ENCODE assay signal across 8 cellular contexts in genomic region chr12:108884116-108885012, GRCh38. TPM values are rescaled to one million over a fixed set of nuclear protein-coding genes. Genes with fewer than 3 reads are reported as not detected.
DNase-seq lines count a peak whose midpoint lies in the region; ATAC-seq, FAIRE-seq and TF ChIP-seq lines count a peak whose summit lies in the region.

No MANE protein-coding gene starts in this region.

- H3K27ac ChIP-seq in right atrium auricular region, result no peak overlapping the region

- H3K4me3 Mint-ChIP-seq in HFFc6, result no peak overlapping the region
- no peak overlapping the region for H3K4me3 Mint-ChIP-seq in activated naive CD4-positive, alpha-beta T cell treated with anti-CD3 and anti-CD28 coated beads for 36 hours

- DNase-seq in Ammon's horn (ENCODE audit: low spot score) (peak; percentile 20), HFFc6 (peak; percentile 15), SK-N-DZ (ENCODE audit: low spot score) (peak; percentile 27), right atrium auricular region (ENCODE audit: low spot score) (peak; percentile 67), urothelium cell line (ENCODE audit: low spot score) (no peak)
- peak; percentile 84 for DNase-seq in activated naive CD4-positive, alpha-beta T cell treated with anti-CD3 and anti-CD28 coated beads for 36 hours
- DNase-seq in stimulated activated CD4-positive, alpha-beta T cell treated with anti-CD3 and anti-CD28 coated beads, Interleukin-2, amount 100 ng/mL, for 48 hours, result peak; percentile 72 to 78

- H3K4me3 ChIP-seq in right atrium auricular region, result no peak overlapping the region

- FAIRE-seq in urothelium cell line (lab: Jason Lieb, UNC), result no peak

- intact Hi-C loops in activated naive CD4-positive, alpha-beta T cell treated with anti-CD3 and anti-CD28 coated beads for 36 hours (cut with micrococcal nuclease), result loop anchor here (1.0 to 10.0 kb wide), 3 partner anchors 67 to 500 kb away; partner anchors contain the start of gene ALKBH2

- no peaks in the 10 kb centered on the region for H3K36me3 ChIP-seq in right atrium auricular region

- ATAC-seq in GM19023 (IDR thresholded peaks at IDR 0.05; ENCODE audit: unreplicated experiment), result no peak

- H3K27me3 Mint-ChIP-seq in HFFc6 (ENCODE audit: insufficient read depth), result peaks cover 2% of the 10 kb centered on the region
- H3K27me3 Mint-ChIP-seq in activated naive CD4-positive, alpha-beta T cell treated with anti-CD3 and anti-CD28 coated beads for 36 hours (ENCODE audit: low read depth), result no peaks in the 10 kb centered on the region

- H3K27me3 ChIP-seq in right atrium auricular region, result no peaks in the 10 kb centered on the region

- no peaks in the 10 kb centered on the region for H3K9me3 Mint-ChIP-seq in HFFc6
- H3K9me3 Mint-ChIP-seq in activated naive CD4-positive, alpha-beta T cell treated with anti-CD3 and anti-CD28 coated beads for 36 hours, result no peaks in the 10 kb centered on the region

- H3K9me3 ChIP-seq in right atrium auricular region, result no peaks in the 10 kb centered on the region

- CTCF ChIA-PET in activated naive CD4-positive, alpha-beta T cell treated with anti-CD3 and anti-CD28 coated beads for 36 hours (lab: Charles Lee), result interaction anchor here (0.6 to 6.1 kb wide), 25 partner anchors 9 to 411 kb away, joined by 3 to 41 read pairs (median 4); partner anchors contain the start of gene ALKBH2

- no peak overlapping the region for H3K27ac Mint-ChIP-seq in HFFc6
- H3K27ac Mint-ChIP-seq in activated naive CD4-positive, alpha-beta T cell treated with anti-CD3 and anti-CD28 coated beads for 36 hours, result no peak overlapping the region

- peak; percentile 76 for TF ChIP-seq CTCF in HFFc6 (IDR thresholded peaks at IDR 0.05)
- TF ChIP-seq CTCF in right atrium auricular region (IDR thresholded peaks at IDR 0.05), result peak in 1 of 2 donors; percentile 64

- no peaks in the 10 kb centered on the region for H3K4me1 Mint-ChIP-seq in HFFc6 (ENCODE audit: low read depth)
- no peaks in the 10 kb centered on the region for H3K4me1 Mint-ChIP-seq in activated naive CD4-positive, alpha-beta T cell treated with anti-CD3 and anti-CD28 coated beads for 36 hours (ENCODE audit: low read depth)

- H3K36me3 Mint-ChIP-seq in HFFc6 (ENCODE audit: low read depth), result no peaks in the 10 kb centered on the region
- no peaks in the 10 kb centered on the region for H3K36me3 Mint-ChIP-seq in activated naive CD4-positive, alpha-beta T cell treated with anti-CD3 and anti-CD28 coated beads for 36 hours (ENCODE audit: low read depth)

- H3K4me1 ChIP-seq in right atrium auricular region, result no peaks in the 10 kb centered on the region

RNA-seq across cellular contexts. Expression of gene DAO, which starts 4.5 kb away (rescaled TPM):
- not detected for total RNA-seq in HFFc6 (2021; fragmentation: NEBNext Ultra II Directional; extraction: Animal tissue kit (Norgen Biotek cat#: 25700))
- polyA plus RNA-seq in SK-N-DZ (2014; cell fraction: cytosol; rRNA removed), result not detected in 2 replicates
- not detected in 2 replicates for polyA plus RNA-seq in SK-N-DZ (2014; cell fraction: nucleus; rRNA removed)
- total RNA-seq in activated naive CD4-positive, alpha-beta T cell treated with anti-CD3 and anti-CD28 coated beads for 36 hours, result not detected
- not detected for total RNA-seq in right atrium auricular region

RNA-seq across cellular contexts. Expression of gene SSH1, which starts 27.0 kb away (rescaled TPM):
- 10 to 100 TPM; 75.8 to 96.2 (median 79.1) TPM for total RNA-seq in HFFc6 (2021; fragmentation: NEBNext Ultra II Directional; extraction: Animal tissue kit (Norgen Biotek cat#: 25700))
- 3.6 and 3.7 TPM in 2 replicates for polyA plus RNA-seq in SK-N-DZ (2014; cell fraction: cytosol; rRNA removed)
- polyA plus RNA-seq in SK-N-DZ (2014; cell fraction: nucleus; rRNA removed), result 2.5 and 4.4 TPM in 2 replicates
- total RNA-seq in activated naive CD4-positive, alpha-beta T cell treated with anti-CD3 and anti-CD28 coated beads for 36 hours, result 10 to 100 TPM in 1 of 2 experiments, 1 to 10 TPM in 1; 8.7 to 11.1 TPM
- total RNA-seq in right atrium auricular region, result 10 to 100 TPM; 22.0 to 25.9 TPM
